Comparison of ENCODE assay signal across 12 cellular contexts in genomic region chr2:101114268-101114783, GRCh38. TPM values are rescaled to one million over a fixed set of nuclear protein-coding genes. Genes with fewer than 3 reads are reported as not detected.
DNase-seq lines count a peak whose midpoint lies in the region; ATAC-seq and TF ChIP-seq lines count a peak whose summit lies in the region.
"Had no signal": no experiment of that assay in that cellular context is flagged by ENCODE, and none has a peak within 500 bp of the region (broad histone marks: within the 10 kb centered on the region; RNA-seq: fewer than 3 reads in every experiment).

No MANE protein-coding gene starts in this region.

- H3K27ac Mint-ChIP-seq in Caco-2 (ENCODE audit: unreplicated experiment), result peak overlapping the region; percentile 82
- no peak overlapping the region for H3K27ac Mint-ChIP-seq in stimulated activated effector memory CD8-positive, alpha-beta T cell treated with anti-CD3 and anti-CD28 coated beads, Interleukin-12 subunit alpha, Interleukin-12 subunit beta, amount 100 ng/mL, for 72 hours
- H3K27ac Mint-ChIP-seq: activated CD4-positive, alpha-beta memory T cell treated with anti-CD3 and anti-CD28 coated beads, Interleukin-2, amount 10 ng/mL, durations not matched to agents 7 days and 5 days; activated naive CD4-positive, alpha-beta T cell treated with anti-CD3 and anti-CD28 coated beads, Interleukin-2, amount 10 ng/mL, durations not matched to agents 7 days and 5 days had no signal

- ATAC-seq in gastroesophageal sphincter, result no peak
- no peak for ATAC-seq in stimulated activated effector memory CD8-positive, alpha-beta T cell treated with anti-CD3 and anti-CD28 coated beads, Interleukin-12 subunit alpha, Interleukin-12 subunit beta, amount 100 ng/mL, for 72 hours

- no peak for TF ChIP-seq EP300 in gastroesophageal sphincter (IDR thresholded peaks at IDR 0.05)

- WGBS in gastroesophageal sphincter (ENCODE audit: low coverage in 1 of 2), 2 donors, result 62 to 80% methylated on average over 5 of the region's 5 CpGs

- BruUV-seq in Caco-2 (replicated peaks; lab: Mats Ljungman, UMichigan), result no TSS peak

- peak overlapping the region; percentile 46 for H3K9ac ChIP-seq in HUES6 (ENCODE audit: low read length)

- no peak overlapping the region for H3K4me3 ChIP-seq in Caco-2 (ENCODE audit: low read depth, low read length)
- peak overlapping the region; percentile 24 for H3K4me3 ChIP-seq in HUES6 (ENCODE audit: low read depth, low read length)
- no peak overlapping the region for H3K4me3 ChIP-seq in muscle layer of duodenum (ENCODE audit: low read depth in 1 of 2, low read length in 2 of 2)
- H3K4me3 ChIP-seq in gastroesophageal sphincter, result no peak overlapping the region
- H3K4me3 ChIP-seq: sigmoid colon had no signal

- H3K27me3 ChIP-seq in Caco-2 (replicated peaks; ENCODE audit: control insufficient read depth, insufficient read depth, low read length) (no peaks in the 10 kb centered on the region), HUES6 (ENCODE audit: control insufficient read depth, insufficient read depth, low read length) (no peaks in the 10 kb centered on the region), muscle layer of duodenum (ENCODE audit: low read depth, low read length) (no peaks in the 10 kb centered on the region), gastroesophageal sphincter (no peaks in the 10 kb centered on the region)
- H3K27me3 ChIP-seq: sigmoid colon had no signal

- no peak overlapping the region for H3K4me3 Mint-ChIP-seq in Caco-2 (ENCODE audit: unreplicated experiment)
- H3K4me3 Mint-ChIP-seq in stimulated activated effector memory CD8-positive, alpha-beta T cell treated with anti-CD3 and anti-CD28 coated beads, Interleukin-12 subunit alpha, Interleukin-12 subunit beta, amount 100 ng/mL, for 72 hours, result no peak overlapping the region
- H3K4me3 Mint-ChIP-seq: activated CD4-positive, alpha-beta memory T cell treated with anti-CD3 and anti-CD28 coated beads, Interleukin-2, amount 10 ng/mL, durations not matched to agents 7 days and 5 days; activated naive CD4-positive, alpha-beta T cell treated with anti-CD3 and anti-CD28 coated beads, Interleukin-2, amount 10 ng/mL, durations not matched to agents 7 days and 5 days had no signal

- H3K36me3 ChIP-seq in Caco-2 (ENCODE audit: control insufficient read depth, insufficient read depth, low read length) (no peaks in the 10 kb centered on the region), HUES6 (ENCODE audit: control insufficient read depth, insufficient read depth, low read length) (no peaks in the 10 kb centered on the region), muscle layer of duodenum (ENCODE audit: control insufficient read depth in 1 of 2, insufficient read depth in 2 of 2, low read length in 2 of 2) (no peaks in the 10 kb centered on the region), gastroesophageal sphincter (no peaks in the 10 kb centered on the region)
- H3K36me3 ChIP-seq: sigmoid colon had no signal

- no peak for TF ChIP-seq POLR2A in gastroesophageal sphincter (IDR thresholded peaks at IDR 0.05)

- H3K4me1 ChIP-seq in Caco-2, result peaks cover 31% of the 10 kb centered on the region
- peaks cover 47% of the 10 kb centered on the region for H3K4me1 ChIP-seq in HUES6 (ENCODE audit: control insufficient read depth, insufficient read depth, low read length)
- peaks cover 19 to 50% of the 10 kb centered on the region in 2 donors for H3K4me1 ChIP-seq in muscle layer of duodenum (ENCODE audit: control insufficient read depth in 1 of 2, insufficient read depth in 2 of 2, low read length in 2 of 2)
- H3K4me1 ChIP-seq in gastroesophageal sphincter, result peaks cover 8 to 85% (median 34%) of the 10 kb centered on the region in 3 donors

- no peaks in the 10 kb centered on the region for H3K27me3 Mint-ChIP-seq in Caco-2 (ENCODE audit: insufficient read depth, unreplicated experiment)
- H3K27me3 Mint-ChIP-seq: activated CD4-positive, alpha-beta memory T cell treated with anti-CD3 and anti-CD28 coated beads, Interleukin-2, amount 10 ng/mL, durations not matched to agents 7 days and 5 days; activated naive CD4-positive, alpha-beta T cell treated with anti-CD3 and anti-CD28 coated beads, Interleukin-2, amount 10 ng/mL, durations not matched to agents 7 days and 5 days had no signal

- CTCF ChIA-PET in Caco-2 (lab: Charles Lee), result no interaction called here

- POLR2A ChIA-PET in Caco-2 (lab: Charles Lee), result no interaction called here

- DNase-seq in Caco-2, result no peak
- DNase-seq in activated CD4-positive, alpha-beta T cell treated with anti-CD3 and anti-CD28 coated beads, Interleukin-2, amount 50 U/mL, for 48 hours, result no peak
- no peak for DNase-seq in NCI-H187 treated with DMSO at 0.1 percent for 48 hours (lab: John Stamatoyannopoulos, UW)
- no peak for DNase-seq in stimulated activated effector memory CD8-positive, alpha-beta T cell treated with anti-CD3 and anti-CD28 coated beads, Interleukin-12 subunit alpha, Interleukin-12 subunit beta, amount 100 ng/mL, for 72 hours (ENCODE audit: low spot score in 2 of 2)
- DNase-seq: activated CD4-positive, alpha-beta memory T cell treated with anti-CD3 and anti-CD28 coated beads, Interleukin-2, amount 10 ng/mL, durations not matched to agents 7 days and 5 days; activated naive CD4-positive, alpha-beta T cell treated with anti-CD3 and anti-CD28 coated beads, Interleukin-2, amount 10 ng/mL, durations not matched to agents 7 days and 5 days; NCI-H446; sigmoid colon had no signal

- H3K9me3 ChIP-seq in Caco-2 (no peaks in the 10 kb centered on the region), HUES6 (ENCODE audit: control insufficient read depth, insufficient read depth, low read depth, low read length) (no peaks in the 10 kb centered on the region), muscle layer of duodenum (ENCODE audit: control insufficient read depth in 1 of 2, low read length in 2 of 2) (no peaks in the 10 kb centered on the region), gastroesophageal sphincter (no peaks in the 10 kb centered on the region)
- H3K9me3 ChIP-seq: sigmoid colon had no signal

- intact Hi-C loops in Caco-2 (cut with micrococcal nuclease; ENCODE audit: unreplicated experiment), result no loop called here

- H3K27ac ChIP-seq in HUES6 (ENCODE audit: low read depth, low read length), result peak overlapping the region; percentile 87
- H3K27ac ChIP-seq in VCaP, result peak overlapping the region; percentile 97
- peak overlapping the region; percentile 6 for H3K27ac ChIP-seq in muscle layer of duodenum (ENCODE audit: low read length)
- no peak overlapping the region for H3K27ac ChIP-seq in gastroesophageal sphincter

- no peaks in the 10 kb centered on the region for H3K36me3 Mint-ChIP-seq in Caco-2 (ENCODE audit: insufficient read depth, unreplicated experiment)
- H3K36me3 Mint-ChIP-seq in stimulated activated effector memory CD8-positive, alpha-beta T cell treated with anti-CD3 and anti-CD28 coated beads, Interleukin-12 subunit alpha, Interleukin-12 subunit beta, amount 100 ng/mL, for 72 hours, result peaks cover 3% of the 10 kb centered on the region
- H3K36me3 Mint-ChIP-seq: activated naive CD4-positive, alpha-beta T cell treated with anti-CD3 and anti-CD28 coated beads, Interleukin-2, amount 10 ng/mL, durations not matched to agents 7 days and 5 days had no signal

- H3K4me1 Mint-ChIP-seq in Caco-2 (ENCODE audit: low read depth, unreplicated experiment), result peaks cover 32% of the 10 kb centered on the region
- H3K4me1 Mint-ChIP-seq in stimulated activated effector memory CD8-positive, alpha-beta T cell treated with anti-CD3 and anti-CD28 coated beads, Interleukin-12 subunit alpha, Interleukin-12 subunit beta, amount 100 ng/mL, for 72 hours, result no peaks in the 10 kb centered on the region
- H3K4me1 Mint-ChIP-seq: activated CD4-positive, alpha-beta memory T cell treated with anti-CD3 and anti-CD28 coated beads, Interleukin-2, amount 10 ng/mL, durations not matched to agents 7 days and 5 days; activated naive CD4-positive, alpha-beta T cell treated with anti-CD3 and anti-CD28 coated beads, Interleukin-2, amount 10 ng/mL, durations not matched to agents 7 days and 5 days had no signal

- H3K9me3 Mint-ChIP-seq in Caco-2 (ENCODE audit: unreplicated experiment), result no peaks in the 10 kb centered on the region
- no peaks in the 10 kb centered on the region for H3K9me3 Mint-ChIP-seq in stimulated activated effector memory CD8-positive, alpha-beta T cell treated with anti-CD3 and anti-CD28 coated beads, Interleukin-12 subunit alpha, Interleukin-12 subunit beta, amount 100 ng/mL, for 72 hours
- H3K9me3 Mint-ChIP-seq: activated CD4-positive, alpha-beta memory T cell treated with anti-CD3 and anti-CD28 coated beads, Interleukin-2, amount 10 ng/mL, durations not matched to agents 7 days and 5 days; activated naive CD4-positive, alpha-beta T cell treated with anti-CD3 and anti-CD28 coated beads, Interleukin-2, amount 10 ng/mL, durations not matched to agents 7 days and 5 days had no signal

- TF ChIP-seq CTCF in Caco-2 (IDR thresholded peaks at IDR 0.05; ENCODE audit: insufficient read depth in 1 of 2, low read depth in 1 of 2, low read length in 1 of 2, severe bottlenecking in 1 of 2, unreplicated experiment in 1 of 2) (no peak), VCaP (conservative IDR thresholded peaks at IDR 0.05) (no peak), gastroesophageal sphincter (IDR thresholded peaks at IDR 0.05) (no peak)

RNA-seq across cellular contexts. Expression of gene TBC1D8, which starts 36.9 kb away (rescaled TPM):
- total RNA-seq in Caco-2 (2022), result 29.3 and 29.5 TPM in 2 replicates
- 10 to 100 TPM; 14.9 to 45.5 (median 32.6) TPM for total RNA-seq in gastroesophageal sphincter

Comparison
In these comparisons a context has a peak if more than half of its experiments do, and no peak if none do; other contexts are left out.
1. H3K27ac ChIP-seq: peak in HUES6 (single experiment), VCaP (single experiment) and muscle layer of duodenum (single experiment); none in gastroesophageal sphincter (0 of 4).